ENCODE assay signal across 8 cellular contexts in the genomic region with DNA sequence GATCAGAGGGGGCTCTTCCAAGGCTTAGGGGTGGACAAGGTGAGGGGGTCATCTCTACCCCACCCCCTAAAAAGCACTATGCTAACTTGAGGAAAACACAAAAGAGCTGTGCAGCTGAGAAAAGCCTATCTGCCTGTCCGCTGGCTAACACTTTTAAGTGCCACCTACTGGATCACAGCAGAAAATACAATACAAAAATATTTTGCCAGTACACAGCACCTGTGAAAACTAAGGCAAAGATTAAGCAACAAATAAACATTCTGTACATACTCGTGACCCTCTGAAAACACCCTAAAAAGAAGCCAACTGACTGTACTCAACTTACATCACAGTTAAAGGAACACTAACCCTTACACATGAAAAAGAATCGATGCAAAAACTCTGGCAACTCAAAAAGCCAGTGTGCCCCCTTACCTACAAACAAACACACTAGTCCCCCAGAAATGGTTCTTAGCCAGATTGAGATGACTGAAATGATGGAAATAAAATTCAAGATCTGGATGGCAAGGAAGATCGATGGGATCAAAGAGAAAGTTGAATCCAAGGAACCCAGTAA. TPM values are rescaled to one million over a fixed set of nuclear protein-coding genes. Genes with fewer than 3 reads are reported as not detected.
A peak's percentile ranks its signal among the peaks of the same experiment; 100 is the strongest.
DNase-seq lines count a peak whose midpoint lies in the region; ATAC-seq, FAIRE-seq and TF ChIP-seq lines count a peak whose summit lies in the region.
"Not testable (repeated sequence)": the region's sequence is repeated elsewhere in the genome, so short reads cannot be mapped to it uniquely, and the experiment has no call there.

No MANE protein-coding gene starts in this region.

- H3K56ac ChIP-seq in H9 (ENCODE audit: insufficient read length, low read depth, low read length): not testable (repeated sequence)

- H3K4me1 ChIP-seq in H9 (ENCODE audit: insufficient read depth, low read length); K562 (replicated peaks in 1 of 2; ENCODE audit: control insufficient read depth in 2 of 2, insufficient read depth in 2 of 2, low read length in 2 of 2); neural progenitor cell: not testable (repeated sequence)

- not testable (repeated sequence) for H3K4me3 Mint-ChIP-seq in H9, neural progenitor cell

- peak; percentile 52 for TF ChIP-seq CTCF in AG04450 (IDR thresholded peaks at IDR 0.05; ENCODE audit: low read depth, low read length)
- peak; percentile 49; the same call in 2 of the 3 replicates for TF ChIP-seq CTCF in H9 (conservative IDR thresholded peaks at IDR 0.05)
- peak in 1 of 3 experiments; percentile 45; a peak in 2 of 6 replicates for TF ChIP-seq CTCF in K562 (IDR thresholded peaks at IDR 0.05 in 2 of 3, conservative IDR thresholded peaks at IDR 0.05 in 1 of 3; ENCODE audit: insufficient read depth in 2 of 3, low read depth in 1 of 3, low read length in 3 of 3)
- TF ChIP-seq CTCF in neural progenitor cell (IDR thresholded peaks at IDR 0.05): peak; percentile 42

- H3K36me3 ChIP-seq in K562 (ENCODE audit: control insufficient read depth, insufficient read depth, low read length); neural progenitor cell: not testable (repeated sequence)

- POLR2A ChIA-PET in AG04450 (lab: Yijun Ruan, JAX); K562 (lab: Yijun Ruan, JAX): not testable (repeated sequence)

- not testable (repeated sequence) for H3K4me2 ChIP-seq in H9 (ENCODE audit: insufficient read depth, insufficient read length, low read length); K562 (ENCODE audit: insufficient read depth, low read length); neural progenitor cell

- H3K4me1 Mint-ChIP-seq in H9, neural progenitor cell: not testable (repeated sequence)

- H2BK12ac ChIP-seq in H9 (ENCODE audit: insufficient read length, low read depth, low read length): not testable (repeated sequence)

- H3K27me3 Mint-ChIP-seq in H9 (ENCODE audit: low read depth); neural progenitor cell (ENCODE audit: insufficient read depth, low read depth): not testable (repeated sequence)

- not testable (repeated sequence) for H3K4me3 ChIP-seq in AG04450 (ENCODE audit: low read depth, low read length); K562; neural progenitor cell

- not testable (repeated sequence) for H3K79me2 ChIP-seq in H9 (ENCODE audit: insufficient read depth, low read length); K562 (ENCODE audit: control insufficient read depth, insufficient read depth, low read length); neural progenitor cell (ENCODE audit: low read depth)

- in situ Hi-C loops in K562 (cut with MboI): loop anchor here (10.0 kb wide), 2 partner anchors 153 to 313 kb away; no protein-coding TSS in a partner anchor

- not testable (repeated sequence) for H3K14ac ChIP-seq in H9 (ENCODE audit: insufficient read depth, low read length)

- not testable (repeated sequence) for H3K27ac Mint-ChIP-seq in H9, neural progenitor cell

- TF ChIP-seq POLR2A in GM12891 (IDR thresholded peaks at IDR 0.05; ENCODE audit: low read depth, low read length); K562 (conservative IDR thresholded peaks at IDR 0.05): not testable (repeated sequence)

- not testable (repeated sequence) for H3K23ac ChIP-seq in H9 (ENCODE audit: insufficient read length, low read depth, low read length)

- not testable (repeated sequence) for H3K4ac ChIP-seq in H9 (ENCODE audit: low read depth, low read length)

- intact Hi-C loops in K562 (cut with micrococcal nuclease): loop anchor here (5.0 to 10.0 kb wide), 2 partner anchors 166 to 313 kb away; no protein-coding TSS in a partner anchor
- intact Hi-C loops in Right ventricle myocardium inferior (cut with DNase I): loop anchor here (1.0 to 5.0 kb wide), 2 partner anchors 165 to 316 kb away; no protein-coding TSS in a partner anchor

- not testable (repeated sequence) for H3T11ph ChIP-seq in H9 (ENCODE audit: low read length)

- not testable (repeated sequence) for H3K27ac ChIP-seq in AG04450 (ENCODE audit: low read depth, low read length); H9 (ENCODE audit: insufficient read length, low read depth, low read length); K562 (ENCODE audit: extremely low read depth, low read depth, low read length); neural progenitor cell

- FAIRE-seq in GM12891 (lab: Jason Lieb, UNC) (peak; percentile 83), K562 (lab: Jason Lieb, UNC) (peak; percentile 84)

- not testable (repeated sequence) for H3K9me3 Mint-ChIP-seq in H9, neural progenitor cell

- not testable (repeated sequence) for H3K9me1 ChIP-seq in K562 (ENCODE audit: control insufficient read depth, insufficient read depth, low read length)

- not testable (repeated sequence) for BruUV-seq in K562 (replicated peaks; lab: Mats Ljungman, UMichigan)

- not testable (repeated sequence) for H4K5ac ChIP-seq in H9 (ENCODE audit: insufficient read length, low read depth, low read length)

- H3K79me1 ChIP-seq in H9 (ENCODE audit: insufficient read depth, low read depth, low read length, poor library complexity, severe bottlenecking): not testable (repeated sequence)

- H2BK20ac ChIP-seq in H9 (ENCODE audit: low read depth, low read length, poor library complexity, severe bottlenecking): not testable (repeated sequence)

- H4K8ac ChIP-seq in H9 (replicated peaks; ENCODE audit: insufficient read length, low read depth, low read length): not testable (repeated sequence)

- not testable (repeated sequence) for H4K20me1 ChIP-seq in H9 (ENCODE audit: control insufficient read depth, insufficient read depth, insufficient read length); K562 (replicated peaks; ENCODE audit: control insufficient read depth, insufficient read depth, low read length); neural progenitor cell (ENCODE audit: low read depth)

- not testable (repeated sequence) for H2AK5ac ChIP-seq in H9 (ENCODE audit: insufficient read length, low read length)

- not testable (repeated sequence) for H3K9ac ChIP-seq in H9 (ENCODE audit: extremely low read depth, insufficient read length, low read length); K562 (ENCODE audit: insufficient read depth in 1 of 2, low read depth in 2 of 2, low read length in 2 of 2); neural progenitor cell

- not testable (repeated sequence) for H3K23me2 ChIP-seq in H9 (ENCODE audit: insufficient read length, low read depth, low read length, poor library complexity, severe bottlenecking)

- not testable (repeated sequence) for H2AFZ ChIP-seq in H9 (ENCODE audit: low read length); K562 (ENCODE audit: low read depth, low read length); neural progenitor cell (replicated peaks)

- H3K9me3 ChIP-seq in AG04450 (ENCODE audit: control insufficient read depth, insufficient read depth, low read length); H9 (ENCODE audit: control insufficient read depth, low read depth, low read length); K562 (replicated peaks; ENCODE audit: control insufficient read depth, insufficient read depth, low read depth, low read length); neural progenitor cell (ENCODE audit: low read depth): not testable (repeated sequence)

- ATAC-seq in K562 (peak; percentile 63), Right ventricle myocardium inferior (peak; percentile 21)

- not testable (repeated sequence) for H3F3A ChIP-seq in neural progenitor cell (ENCODE audit: low read depth)

- not testable (repeated sequence) for TF ChIP-seq EP300 in K562 (IDR thresholded peaks at IDR 0.05; ENCODE audit: low read length)

- not testable (repeated sequence) for H4K91ac ChIP-seq in H9 (ENCODE audit: insufficient read length, low read depth, low read length)

- not testable (repeated sequence) for H2BK5ac ChIP-seq in H9 (ENCODE audit: insufficient read length, low read length)

- not testable (repeated sequence) for H2BK120ac ChIP-seq in H9 (ENCODE audit: low read depth, low read length, poor library complexity, severe bottlenecking)

- not testable (repeated sequence) for H3K18ac ChIP-seq in H9 (ENCODE audit: insufficient read length, low read depth, low read length)

- not testable (repeated sequence) for H2BK15ac ChIP-seq in H9 (ENCODE audit: low read depth, low read length)

- TF ChIP-seq RAD21 in K562 (CRISPR knock-in tag; conservative IDR thresholded peaks at IDR 0.05 in 1 of 2, IDR thresholded peaks at IDR 0.05 in 1 of 2): peak; percentile 37 to 52

- not testable (repeated sequence) for H3K27me3 ChIP-seq in AG04450 (ENCODE audit: control insufficient read depth, insufficient read depth, low read length); H9 (ENCODE audit: insufficient read depth, low read length); K562 (ENCODE audit: control insufficient read depth in 2 of 2, insufficient read depth in 2 of 2, low read length in 2 of 2); neural progenitor cell

- no CpG with 5 or more reads among the region's 4 CpGs for WGBS in H9 (ENCODE audit: extremely low coverage, insufficient read length, low lambda C conversion rate)
- WGBS in K562 (ENCODE audit: insufficient coverage, low coverage, missing lambda C conversion rate): 0% methylated on average over 4 of the region's 4 CpGs

- not testable (repeated sequence) for DNase-seq in AG04450 (ENCODE audit: low read depth, low spot score); GM12891 (ENCODE audit: insufficient read length, low spot score); H9; K562 (ENCODE audit: extremely low read depth in 1 of 4, low spot score in 3 of 4); Right ventricle myocardium inferior (ENCODE audit: missing footprints)
- DNase-seq in Kasumi-1 (lab: John Stamatoyannopoulos, UW) (peak; percentile 24 to 33), RPMI8226 (peak; percentile 69), neural progenitor cell (ENCODE audit: low spot score) (peak; percentile 14)

- H3K36me3 Mint-ChIP-seq in H9 (ENCODE audit: insufficient read depth in 1 of 3, low read depth in 3 of 3); neural progenitor cell: not testable (repeated sequence)

- CTCF ChIA-PET in AG04450 (lab: Charles Lee): interaction anchor here (1.0 to 1.8 kb wide), 4 partner anchors 165 to 318 kb away, joined by 3 to 9 read pairs (median 4); no protein-coding TSS in a partner anchor
- CTCF ChIA-PET in K562 (lab: Yijun Ruan, JAX; ENCODE audit: low intra/inter-chr PET ratio): not testable (repeated sequence)

RNA-seq across cellular contexts. Expression of gene VOPP1, which starts 25.7 kb away (rescaled TPM):
- polyA plus RNA-seq in AG04450 (2011; rRNA removed) (85.9 and 88.4 TPM in 2 replicates), K562 (2011; rRNA removed) (27.3 and 32.5 TPM in 2 replicates), K562 (2014; fragmentation: Illumina TruSeq; extraction: Trizol) (31.2 and 36.5 TPM in 2 replicates), K562 (2014; fragmentation: Nextera tagmentation; extraction: Ambion mirVana) (10 to 100 TPM in 1 of 2 experiments, 1 to 10 TPM in 1; 8.2 to 11.0 TPM), K562 (2014; rRNA removed) (31.0 and 35.3 TPM in 2 replicates)
- 107 and 127 TPM in 2 replicates for polyA minus RNA-seq in AG04450 (2011; rRNA and poly(A)+ RNA removed)
- 124 TPM for polyA plus RNA-seq in GM12891 (2012; ENCODE audit: low read depth, missing spikeins)
- total RNA-seq in H9 (2021) (55.7 and 56.8 TPM in 2 replicates), K562 (2014; rRNA removed) (31.0 and 41.3 TPM in 2 replicates), K562 (2014; rRNA removed; fragmentation: Illumina TruSeq; extraction: Trizol) (32.4 and 32.8 TPM in 2 replicates), K562 (2015; rRNA removed; fragmentation: Illumina TruSeq; extraction: Trizol) (33.1 and 35.9 TPM in 2 replicates), K562 (2021) (45.8 and 47.0 TPM in 2 replicates), Right ventricle myocardium inferior (23.1 TPM), neural progenitor cell (ENCODE audit: low replicate concordance) (46.6 and 55.9 TPM in 2 replicates)
- 22.5 and 27.7 TPM in 2 replicates for total RNA-seq in K562 (2011; cell fraction: chromatin; rRNA removed; ENCODE audit: low replicate concordance)
- total RNA-seq in K562 (2011; cell fraction: nucleolus; rRNA removed): 28.4 and 32.9 TPM in 2 replicates
- 36.5 and 44.2 TPM in 2 replicates for total RNA-seq in K562 (2011; cell fraction: nucleoplasm; rRNA removed)
- polyA plus RNA-seq in K562 (2011; cell fraction: cytosol; rRNA removed): 31.1 and 42.4 TPM in 2 replicates
- polyA plus RNA-seq in K562 (2011; cell fraction: nucleus; rRNA removed): 13.2 and 14.1 TPM in 2 replicates
- 32.7 and 35.8 TPM in 2 replicates for polyA plus RNA-seq in K562 (2012)
- polyA minus RNA-seq in K562 (2011; rRNA and poly(A)+ RNA removed): 36.3 and 42.1 TPM in 2 replicates
- polyA minus RNA-seq in K562 (2011; cell fraction: cytosol; rRNA and poly(A)+ RNA removed): 30.5 and 37.7 TPM in 2 replicates
- polyA minus RNA-seq in K562 (2011; cell fraction: nucleus; rRNA and poly(A)+ RNA removed): 6.7 and 7.6 TPM in 2 replicates
